ENCODE assay signal across 1 cellular context in genomic region chr2:201452856-201453643, GRCh38.
TF ChIP-seq lines count a peak whose summit lies in the region.

No MANE protein-coding gene starts in this region.

TF ChIP-seq in SK-N-SH treated with all-trans-retinoic acid at 6 μM for 48 hours, 23 proteins besides CTCF, POLR2A, EP300 and RAD21:
- TF ChIP-seq PATZ1 (CRISPR knock-in tag; IDR thresholded peaks at IDR 0.05; ENCODE audit: borderline replicate concordance), result no peak
- TF ChIP-seq TSHZ2 (CRISPR knock-in tag; IDR thresholded peaks at IDR 0.05), result no peak
- no peak for TF ChIP-seq POU6F1 (CRISPR knock-in tag; IDR thresholded peaks at IDR 0.05; ENCODE audit: borderline replicate concordance, low read depth)
- no peak for TF ChIP-seq CSRNP3 (CRISPR knock-in tag; IDR thresholded peaks at IDR 0.05)
- no peak for TF ChIP-seq ARNTL (CRISPR knock-in tag; IDR thresholded peaks at IDR 0.05; ENCODE audit: borderline replicate concordance, low read depth)
- no peak for TF ChIP-seq ESRRG (CRISPR knock-in tag; IDR thresholded peaks at IDR 0.05)
- no peak for TF ChIP-seq ZNF70 (CRISPR knock-in tag; IDR thresholded peaks at IDR 0.05)
- no peak for TF ChIP-seq TOX (CRISPR knock-in tag; IDR thresholded peaks at IDR 0.05; ENCODE audit: borderline replicate concordance)
- no peak for TF ChIP-seq ZNF8 (CRISPR knock-in tag; IDR thresholded peaks at IDR 0.05)
- TF ChIP-seq BACH2 (CRISPR knock-in tag; IDR thresholded peaks at IDR 0.05; ENCODE audit: borderline replicate concordance), result no peak
- no peak for TF ChIP-seq CREB5 (CRISPR knock-in tag; IDR thresholded peaks at IDR 0.05; ENCODE audit: low read depth)
- TF ChIP-seq ZNF565 (CRISPR knock-in tag; conservative IDR thresholded peaks at IDR 0.05; ENCODE audit: low read depth), result no peak
- TF ChIP-seq PPARA (CRISPR knock-in tag; IDR thresholded peaks at IDR 0.05; ENCODE audit: borderline replicate concordance), result no peak
- no peak for TF ChIP-seq ZFP30 (CRISPR knock-in tag; IDR thresholded peaks at IDR 0.05)
